Comparison of ENCODE assay signal across 14 cellular contexts in genomic region chr14:103767306-103767894, GRCh38.
"Had no signal": no experiment of that assay in that cellular context is flagged by ENCODE, and none has a peak within 500 bp of the region (broad histone marks: within the 10 kb centered on the region; RNA-seq: fewer than 3 reads in every experiment).

No MANE protein-coding gene starts in this region.

- H3K4me1 ChIP-seq: foreskin keratinocyte, tibial artery, vagina had no signal

- DNase-seq: activated CD4-positive, alpha-beta T cell treated with anti-CD3 and anti-CD28 coated beads, Interleukin-2, amount 10 ng/mL, durations not matched to agents 7 days and 5 days; activated gamma-delta T cell treated with Interleukin-2 at 50 U/mL for 16 hours; amniotic stem cell; dermis blood vessel endothelial cell; effector memory CD8-positive, alpha-beta T cell; foreskin keratinocyte; glutamatergic neuron; kidney glomerular epithelial cell; natural killer cell; stimulated activated CD4-positive, alpha-beta T cell treated with anti-CD3 and anti-CD28 coated beads, Interleukin-2, amount 100 ng/mL, for 24 hours; stimulated activated naive CD8-positive, alpha-beta T cell treated with anti-CD3 and anti-CD28 coated beads, Interleukin-15, Interleukin-2, amounts not matched to agents 100 U/mL and 50 U/mL, for 24 hours; substantia nigra; tibial artery had no signal

- H3K4me3 ChIP-seq: tibial artery, vagina had no signal

- H3K27ac ChIP-seq: foreskin keratinocyte, tibial artery, vagina had no signal
